8 cellular contexts compared by ENCODE assay signal in the genomic region with DNA sequence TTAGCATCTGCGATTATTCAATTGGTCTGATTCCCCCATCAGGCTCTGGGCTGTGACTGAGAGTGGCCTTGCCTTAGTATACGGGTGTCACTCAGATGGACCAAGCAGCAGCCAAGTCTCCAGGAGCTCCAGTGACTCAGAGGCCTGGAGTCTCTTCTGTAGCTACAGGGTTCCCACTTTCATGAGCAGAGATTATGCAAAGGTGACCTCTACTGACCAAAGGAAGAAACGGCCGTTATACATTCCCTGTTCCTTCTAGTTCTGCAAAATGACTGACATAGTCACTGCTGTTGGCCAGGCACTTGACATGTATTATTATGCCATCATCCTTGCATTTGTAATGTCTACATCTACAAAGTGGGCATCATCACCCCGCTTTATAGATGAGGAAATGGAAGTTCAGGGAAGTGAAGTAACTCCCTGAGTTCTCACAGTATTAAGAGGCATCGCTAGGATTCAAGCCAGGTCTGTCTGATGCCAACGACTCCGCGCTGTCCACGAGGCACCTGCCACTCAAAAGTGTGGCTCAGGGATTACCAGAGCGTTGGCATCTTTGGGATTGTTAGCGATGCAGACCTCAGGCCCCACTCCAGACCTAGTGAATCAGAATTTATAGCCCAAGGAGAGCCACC. TPM values are rescaled to one million over a fixed set of nuclear protein-coding genes. Genes with fewer than 3 reads are reported as not detected.
A peak's percentile ranks its signal among the peaks of the same experiment; 100 is the strongest.
DNase-seq lines count a peak whose midpoint lies in the region; ATAC-seq and TF ChIP-seq lines count a peak whose summit lies in the region.

No MANE protein-coding gene starts in this region.

- H3K36me3 ChIP-seq in heart right ventricle = peaks cover 0 to 6% (median 0%) of the 10 kb centered on the region in 9 donors

- no peak overlapping the region for H3K27ac Mint-ChIP-seq in WTC11

- H3K4me3 Mint-ChIP-seq in WTC11 = no peak overlapping the region

- no peak overlapping the region for H3K27ac ChIP-seq in heart right ventricle

- CTCF ChIA-PET in WTC11 (lab: Charles Lee) = interaction anchor here (0.6 to 2.7 kb wide), 32 partner anchors 9 to 539 kb away, joined by 3 to 38 read pairs (median 4); partner anchors contain the start of genes NDRG4, SETD6 and SLC38A7

- intact Hi-C loops in heart right ventricle (cut with DNase I) = loop anchor here in 5 of 10 donors (2.0 to 10.0 kb wide), 3 partner anchors 149 to 327 kb away; no protein-coding TSS in a partner anchor

- no peaks in the 10 kb centered on the region; the same call in 1 of the 2 replicates for H3K27me3 Mint-ChIP-seq in WTC11 (ENCODE audit: low read depth)

- TF ChIP-seq CTCF in WTC11 (IDR thresholded peaks at IDR 0.05) = 0 out of 2 replicates have a peak, but pooled peaks have one; percentile 13
- TF ChIP-seq CTCF in heart right ventricle (IDR thresholded peaks at IDR 0.05) = peak; percentile 13 to 73 (median 58)
- TF ChIP-seq CTCF in retinal pigment epithelial cell (conservative IDR thresholded peaks at IDR 0.05; ENCODE audit: low read depth, low read length) = peak; percentile 77

- H3K4me3 ChIP-seq in heart right ventricle (no peak overlapping the region), retinal pigment epithelial cell (ENCODE audit: low read length) (no peak overlapping the region)

- no peaks in the 10 kb centered on the region for H3K9me3 Mint-ChIP-seq in WTC11

- WGBS in heart right ventricle, 2 donors = 29 to 38% methylated on average over 12 of the region's 12 CpGs

- peaks cover 0 to 8% (median 0%) of the 10 kb centered on the region in 9 donors for H3K4me1 ChIP-seq in heart right ventricle

- H3K36me3 Mint-ChIP-seq in WTC11 = no peaks in the 10 kb centered on the region

- DNase-seq in C1 segment of cervical spinal cord (lab: John Stamatoyannopoulos, UW) (peak in 9 of 14 donors; percentile 4 to 70 (median 17)), NCI-H2227 (lab: John Stamatoyannopoulos, UW; ENCODE audit: unreplicated experiment) (peak; percentile 62), WTC11 (ENCODE audit: low spot score) (peak; percentile 23), heart right ventricle (peak in 1 of 2 donors; percentile 49), retinal pigment epithelial cell (ENCODE audit: low read depth) (peak; percentile 65)

- H3K27me3 ChIP-seq in heart right ventricle = no peaks in the 10 kb centered on the region

- H3K4me1 Mint-ChIP-seq in WTC11 = no peaks in the 10 kb centered on the region

- H3K9me3 ChIP-seq in heart right ventricle = no peaks in the 10 kb centered on the region

- POLR2A ChIA-PET in WTC11 (lab: Charles Lee) = interaction anchor here (0.6 to 1.0 kb wide), 3 partner anchors 9 to 39 kb away, joined by 3 to 8 read pairs (median 3); no protein-coding TSS in a partner anchor

- peak; percentile 86 for ATAC-seq in GM18502 (IDR thresholded peaks at IDR 0.05; ENCODE audit: poor library complexity, unreplicated experiment)
- peak; percentile 86 for ATAC-seq in HG03066 (IDR thresholded peaks at IDR 0.05; ENCODE audit: low read depth, unreplicated experiment)
- ATAC-seq in WTC11 = peak; percentile 95
- peak; percentile 77 to 96 (median 86) for ATAC-seq in heart right ventricle
- no peak for ATAC-seq in GM19467 (IDR thresholded peaks at IDR 0.05; ENCODE audit: unreplicated experiment)

TF ChIP-seq in WTC11, 78 proteins besides CTCF, POLR2A, EP300 and RAD21:
- TF ChIP-seq NR1H2 (CRISPR knock-in tag; IDR thresholded peaks at IDR 0.05) (no peak), ZNF423 (CRISPR knock-in tag; IDR thresholded peaks at IDR 0.05) (no peak), CREB1 (CRISPR knock-in tag; IDR thresholded peaks at IDR 0.05) (no peak), NR3C1 (CRISPR knock-in tag; conservative IDR thresholded peaks at IDR 0.05; ENCODE audit: low read depth) (no peak), ZNF317 (CRISPR knock-in tag; IDR thresholded peaks at IDR 0.05; ENCODE audit: borderline replicate concordance, low read depth) (no peak), RELA (CRISPR knock-in tag; IDR thresholded peaks at IDR 0.05; ENCODE audit: borderline replicate concordance) (no peak), NFATC4 (CRISPR knock-in tag; IDR thresholded peaks at IDR 0.05) (no peak), TEAD1 (CRISPR knock-in tag; IDR thresholded peaks at IDR 0.05) (no peak), NFYB (CRISPR knock-in tag; conservative IDR thresholded peaks at IDR 0.05; ENCODE audit: low read depth) (no peak), ESRRA (CRISPR knock-in tag; IDR thresholded peaks at IDR 0.05; ENCODE audit: borderline replicate concordance) (no peak), JUN (CRISPR knock-in tag; IDR thresholded peaks at IDR 0.05) (no peak), MXD4 (CRISPR knock-in tag; IDR thresholded peaks at IDR 0.05; ENCODE audit: borderline replicate concordance) (no peak), KAT7 (CRISPR knock-in tag; IDR thresholded peaks at IDR 0.05; ENCODE audit: borderline replicate concordance) (no peak), EMX1 (CRISPR knock-in tag; IDR thresholded peaks at IDR 0.05) (no peak), IRF2 (CRISPR knock-in tag; IDR thresholded peaks at IDR 0.05; ENCODE audit: borderline replicate concordance, low read depth) (no peak), TP53 (CRISPR knock-in tag; IDR thresholded peaks at IDR 0.05) (no peak)
- TF ChIP-seq, protein P1, sequence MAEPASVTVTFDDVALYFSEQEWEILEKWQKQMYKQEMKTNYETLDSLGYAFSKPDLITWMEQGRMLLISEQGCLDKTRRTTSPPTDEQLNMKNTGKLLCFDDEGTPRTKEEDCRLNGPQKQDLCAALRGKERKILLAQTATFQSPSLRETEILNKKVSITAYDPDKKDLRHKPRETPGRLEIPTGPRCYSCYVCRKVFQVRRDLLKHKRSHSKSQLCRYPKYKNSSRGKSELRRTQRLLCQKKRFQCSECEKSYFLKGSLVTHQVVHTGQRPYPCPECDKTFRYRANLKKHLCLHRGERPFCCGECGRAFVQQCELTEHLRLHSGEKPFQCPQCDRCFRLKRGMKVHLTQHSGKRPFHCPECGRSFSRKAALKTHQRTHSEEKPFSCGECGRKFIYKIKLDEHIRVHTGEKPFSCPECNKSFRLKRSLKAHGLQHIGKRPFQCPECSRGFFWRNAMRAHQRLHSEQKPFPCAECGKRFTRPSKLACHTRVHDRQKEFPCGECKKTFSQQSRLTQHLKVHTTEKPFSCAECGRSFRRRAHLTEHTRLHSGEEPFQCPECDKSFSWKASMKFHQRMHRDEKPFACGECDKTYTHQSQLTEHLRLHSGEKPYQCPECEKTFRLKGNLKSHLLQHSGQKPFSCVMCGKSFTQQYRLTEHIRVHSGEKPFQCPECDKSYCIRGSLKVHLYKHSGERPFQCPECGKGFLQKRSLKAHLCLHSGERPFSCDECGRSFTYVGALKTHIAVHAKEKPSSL (CRISPR knock-in tag; conservative IDR thresholded peaks at IDR 0.05) = no peak
- TF ChIP-seq, protein P2, sequence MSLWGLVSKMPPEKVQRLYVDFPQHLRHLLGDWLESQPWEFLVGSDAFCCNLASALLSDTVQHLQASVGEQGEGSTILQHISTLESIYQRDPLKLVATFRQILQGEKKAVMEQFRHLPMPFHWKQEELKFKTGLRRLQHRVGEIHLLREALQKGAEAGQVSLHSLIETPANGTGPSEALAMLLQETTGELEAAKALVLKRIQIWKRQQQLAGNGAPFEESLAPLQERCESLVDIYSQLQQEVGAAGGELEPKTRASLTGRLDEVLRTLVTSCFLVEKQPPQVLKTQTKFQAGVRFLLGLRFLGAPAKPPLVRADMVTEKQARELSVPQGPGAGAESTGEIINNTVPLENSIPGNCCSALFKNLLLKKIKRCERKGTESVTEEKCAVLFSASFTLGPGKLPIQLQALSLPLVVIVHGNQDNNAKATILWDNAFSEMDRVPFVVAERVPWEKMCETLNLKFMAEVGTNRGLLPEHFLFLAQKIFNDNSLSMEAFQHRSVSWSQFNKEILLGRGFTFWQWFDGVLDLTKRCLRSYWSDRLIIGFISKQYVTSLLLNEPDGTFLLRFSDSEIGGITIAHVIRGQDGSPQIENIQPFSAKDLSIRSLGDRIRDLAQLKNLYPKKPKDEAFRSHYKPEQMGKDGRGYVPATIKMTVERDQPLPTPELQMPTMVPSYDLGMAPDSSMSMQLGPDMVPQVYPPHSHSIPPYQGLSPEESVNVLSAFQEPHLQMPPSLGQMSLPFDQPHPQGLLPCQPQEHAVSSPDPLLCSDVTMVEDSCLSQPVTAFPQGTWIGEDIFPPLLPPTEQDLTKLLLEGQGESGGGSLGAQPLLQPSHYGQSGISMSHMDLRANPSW (CRISPR knock-in tag; conservative IDR thresholded peaks at IDR 0.05; ENCODE audit: low read depth) = no peak

RNA-seq across cellular contexts. Expression of gene SLC38A7, which starts 23.3 kb away (rescaled TPM):
- total RNA-seq in WTC11 (2021) (20.6 to 23.1 TPM (median 22.9 TPM) in 3 replicates), heart right ventricle (10 to 100 TPM; 24.1 to 38.7 (median 31.8) TPM)
- 10 to 100 TPM; 10.3 to 41.3 TPM for polyA plus RNA-seq in heart right ventricle

RNA-seq across cellular contexts. Expression of gene CNOT1, which starts 31.7 kb away (rescaled TPM):
- total RNA-seq in WTC11 (2021) = 278 to 314 TPM (median 283 TPM) in 3 replicates
- 100 to 1,000 TPM in 1 of 10 donors, 10 to 100 TPM in 9; 66.9 to 102 (median 88.1) TPM for total RNA-seq in heart right ventricle
- 10 to 100 TPM; 27.2 to 59.0 TPM for polyA plus RNA-seq in heart right ventricle

Comparison
In these comparisons a context has a peak if more than half of its experiments do, and no peak if none do; other contexts are left out.
1. CTCF ChIP-seq: peak in every context shown above with its lines; median percentile 77 in retinal pigment epithelial cell; 58 in heart right ventricle; 13 in WTC11.